ENCODE assay signal across 9 cellular contexts in genomic region chr15:57217716-57218598, GRCh38.
DNase-seq lines count a peak whose midpoint lies in the region; ATAC-seq and TF ChIP-seq lines count a peak whose summit lies in the region.
"Had no signal": no experiment of that assay in that cellular context is flagged by ENCODE, and none has a peak within 500 bp of the region (broad histone marks: within the 10 kb centered on the region; RNA-seq: fewer than 3 reads in every experiment).

No MANE protein-coding gene starts in this region.

- WGBS in gastroesophageal sphincter (ENCODE audit: low coverage in 1 of 2), 2 donors = 51 to 59% methylated on average over 9 of the region's 9 CpGs
- WGBS in testis, 2 donors = 52 to 59% methylated on average over 9 of the region's 9 CpGs

- H3K27ac Mint-ChIP-seq in memory B cell = no peak overlapping the region

- H3K9me3 Mint-ChIP-seq in memory B cell = no peaks in the 10 kb centered on the region
- H3K9me3 Mint-ChIP-seq: naive thymus-derived CD8-positive, alpha-beta T cell had no signal

- peaks cover 26% of the 10 kb centered on the region for H3K4me1 Mint-ChIP-seq in memory B cell

- TF ChIP-seq POLR2A in gastroesophageal sphincter (IDR thresholded peaks at IDR 0.05) (no peak), testis (IDR thresholded peaks at IDR 0.05) (no peak)

- TF ChIP-seq CTCF in WERI-Rb-1 (IDR thresholded peaks at IDR 0.05; ENCODE audit: low read depth, low read length) = no peak
- no peak for TF ChIP-seq CTCF in gastroesophageal sphincter (IDR thresholded peaks at IDR 0.05)
- TF ChIP-seq CTCF in testis (IDR thresholded peaks at IDR 0.05) = no peak

- intact Hi-C loops in testis (cut with DNase I; ENCODE audit: low total_unique reads) = no loop called here

- no peak for TF ChIP-seq EP300 in gastroesophageal sphincter (IDR thresholded peaks at IDR 0.05)

- H3K9me3 ChIP-seq in WERI-Rb-1 (ENCODE audit: severe bottlenecking) (no peaks in the 10 kb centered on the region), gastroesophageal sphincter (no peaks in the 10 kb centered on the region), testis (no peaks in the 10 kb centered on the region)

- ATAC-seq in memory B cell (ENCODE audit: low read depth) (no peak), gastroesophageal sphincter (no peak), GM19023 (IDR thresholded peaks at IDR 0.05; ENCODE audit: unreplicated experiment) (no peak)
- ATAC-seq: naive thymus-derived CD8-positive, alpha-beta T cell had no signal

- CTCF ChIA-PET in HEK293T (lab: Yijun Ruan, JAX) = interaction anchor here (0.6 kb wide), 1 partner anchor 343 kb away, joined by 3 read pairs; no protein-coding TSS in a partner anchor

- peak overlapping the region; percentile 99 for H3K4me3 ChIP-seq in WERI-Rb-1 (ENCODE audit: low read depth, low read length)
- no peak overlapping the region for H3K4me3 ChIP-seq in gastroesophageal sphincter
- H3K4me3 ChIP-seq in testis = no peak overlapping the region

- H3K36me3 ChIP-seq in WERI-Rb-1 = no peaks in the 10 kb centered on the region; the same call in 1 of the 2 replicates
- no peaks in the 10 kb centered on the region for H3K36me3 ChIP-seq in gastroesophageal sphincter
- no peaks in the 10 kb centered on the region for H3K36me3 ChIP-seq in testis (ENCODE audit: low read depth, missing control alignments)

- H3K36me3 Mint-ChIP-seq in memory B cell = no peaks in the 10 kb centered on the region
- H3K36me3 Mint-ChIP-seq: naive thymus-derived CD8-positive, alpha-beta T cell had no signal

- H3K27me3 ChIP-seq in WERI-Rb-1 (ENCODE audit: insufficient read depth, low read depth, severe bottlenecking) = no peaks in the 10 kb centered on the region
- no peaks in the 10 kb centered on the region for H3K27me3 ChIP-seq in gastroesophageal sphincter
- no peaks in the 10 kb centered on the region for H3K27me3 ChIP-seq in testis

- H3K4me3 Mint-ChIP-seq in memory B cell = peak overlapping the region; percentile 30

- H3K4me1 ChIP-seq in gastroesophageal sphincter (peaks cover 9 to 74% (median 12%) of the 10 kb centered on the region in 3 donors), testis (peaks cover 18% of the 10 kb centered on the region)

- H3K27ac ChIP-seq in WERI-Rb-1 = peak overlapping the region; percentile 88
- no peak overlapping the region for H3K27ac ChIP-seq in gastroesophageal sphincter
- no peak overlapping the region for H3K27ac ChIP-seq in testis

- DNase-seq in A172 (ENCODE audit: low spot score) = peak; percentile 14
- no peak for DNase-seq in HEK293T (ENCODE audit: extremely low spot score)
- no peak for DNase-seq in WERI-Rb-1
- no peak for DNase-seq in memory B cell (ENCODE audit: low spot score in 2 of 2)
- DNase-seq in testis = no peak
- DNase-seq in activated CD8-positive, alpha-beta memory T cell treated with anti-CD3 and anti-CD28 coated beads, Interleukin-2, amount 50 U/mL, for 48 hours = no peak
- DNase-seq: naive thymus-derived CD8-positive, alpha-beta T cell had no signal

- no peaks in the 10 kb centered on the region for H3K27me3 Mint-ChIP-seq in memory B cell
- H3K27me3 Mint-ChIP-seq: naive thymus-derived CD8-positive, alpha-beta T cell had no signal

- POLR2A ChIA-PET in HEK293T (lab: Yijun Ruan, JAX) = no interaction called here

TF ChIP-seq in HEK293T, 16 proteins besides CTCF, POLR2A, EP300 and RAD21:
- no peak for TF ChIP-seq LEF1 (IDR thresholded peaks at IDR 0.05; ENCODE audit: borderline replicate concordance)
- TF ChIP-seq, protein P1, sequence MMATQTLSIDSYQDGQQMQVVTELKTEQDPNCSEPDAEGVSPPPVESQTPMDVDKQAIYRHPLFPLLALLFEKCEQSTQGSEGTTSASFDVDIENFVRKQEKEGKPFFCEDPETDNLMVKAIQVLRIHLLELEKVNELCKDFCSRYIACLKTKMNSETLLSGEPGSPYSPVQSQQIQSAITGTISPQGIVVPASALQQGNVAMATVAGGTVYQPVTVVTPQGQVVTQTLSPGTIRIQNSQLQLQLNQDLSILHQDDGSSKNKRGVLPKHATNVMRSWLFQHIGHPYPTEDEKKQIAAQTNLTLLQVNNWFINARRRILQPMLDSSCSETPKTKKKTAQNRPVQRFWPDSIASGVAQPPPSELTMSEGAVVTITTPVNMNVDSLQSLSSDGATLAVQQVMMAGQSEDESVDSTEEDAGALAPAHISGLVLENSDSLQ (IDR thresholded peaks at IDR 0.05) = peak; percentile 81
